In the genomic region with DNA sequence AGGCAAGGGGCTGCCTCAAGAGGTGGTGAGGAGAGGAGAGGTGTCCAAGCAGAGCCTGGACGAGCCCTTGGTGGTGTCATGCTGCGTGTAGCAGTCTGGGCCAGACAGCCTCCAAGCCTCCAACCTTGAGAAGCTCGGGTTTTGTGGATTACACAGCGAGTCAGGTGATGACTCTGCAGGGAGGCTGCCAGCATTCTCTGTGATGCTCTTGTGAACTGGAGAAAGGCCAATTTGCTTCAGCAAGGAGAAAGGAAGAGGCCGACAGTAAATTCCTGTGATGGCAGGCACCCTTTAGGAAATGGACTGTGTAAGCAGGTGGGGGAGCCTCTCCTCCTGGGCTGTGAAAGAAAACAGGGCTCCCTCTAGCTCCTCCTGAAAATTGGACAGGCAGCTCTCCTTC, we compare ENCODE assay signal across 12 cellular contexts. TPM values are rescaled to one million over a fixed set of nuclear protein-coding genes. Genes with fewer than 3 reads are reported as not detected.
DNase-seq lines count a peak whose midpoint lies in the region; ATAC-seq and TF ChIP-seq lines count a peak whose summit lies in the region.
"Had no signal": no experiment of that assay in that cellular context is flagged by ENCODE, and none has a peak within 500 bp of the region (broad histone marks: within the 10 kb centered on the region; RNA-seq: fewer than 3 reads in every experiment).

No MANE protein-coding gene starts in this region.

- ATAC-seq in GM21515 (IDR thresholded peaks at IDR 0.05; ENCODE audit: unreplicated experiment), result no peak

- no CpG with 5 or more reads among the region's 5 CpGs for WGBS in neuronal stem cell (ENCODE audit: extremely low coverage in 2 of 2, insufficient read length in 2 of 2, insufficient replicate concordance in 1 of 2), 2 donors

- no peak for TF ChIP-seq CTCF in cardiac fibroblast (IDR thresholded peaks at IDR 0.05; ENCODE audit: low read depth, low read length)

- no peak overlapping the region for H2BK120ac ChIP-seq in neuronal stem cell (ENCODE audit: low read depth, low read length)

- no peak overlapping the region for H2AK5ac ChIP-seq in neuronal stem cell (ENCODE audit: low read depth, low read length)

- no peaks in the 10 kb centered on the region for H3K79me1 ChIP-seq in neuronal stem cell (ENCODE audit: low read depth, low read length)

- CTCF ChIA-PET in activated CD4-positive, alpha-beta memory T cell treated with anti-CD3 and anti-CD28 coated beads for 36 hours (lab: Charles Lee), result no interaction called here

- POLR2A ChIA-PET in activated CD4-positive, alpha-beta memory T cell treated with anti-CD3 and anti-CD28 coated beads for 36 hours (lab: Charles Lee), result no interaction called here

- H3K4ac ChIP-seq in neuronal stem cell (ENCODE audit: low read length), result no peak overlapping the region

- no peak overlapping the region for H3K23ac ChIP-seq in neuronal stem cell (ENCODE audit: low read depth, low read length, poor library complexity)

- H3K27me3 ChIP-seq in neuronal stem cell (ENCODE audit: control insufficient read depth in 3 of 3, insufficient read depth in 3 of 3, low read depth in 1 of 3, low read length in 3 of 3), result peaks cover 0 to 13% (median 0%) of the 10 kb centered on the region in 3 experiments
- H3K27me3 ChIP-seq: tibial nerve had no signal

- no peaks in the 10 kb centered on the region for H3K4me1 Mint-ChIP-seq in activated CD4-positive, alpha-beta memory T cell treated with anti-CD3 and anti-CD28 coated beads for 36 hours (ENCODE audit: low read depth)

- H4K91ac ChIP-seq in neuronal stem cell (ENCODE audit: low read depth, low read length, poor library complexity), result no peak overlapping the region

- no peaks in the 10 kb centered on the region for H3K36me3 ChIP-seq in neuronal stem cell (replicated peaks in 1 of 2; ENCODE audit: control insufficient read depth in 2 of 2, insufficient read depth in 2 of 2, low read length in 2 of 2)
- H3K36me3 ChIP-seq: tibial nerve had no signal

- no peak overlapping the region for H3K4me3 Mint-ChIP-seq in activated CD4-positive, alpha-beta memory T cell treated with anti-CD3 and anti-CD28 coated beads for 36 hours
- H3K4me3 Mint-ChIP-seq: mesothelial cell of epicardium had no signal

- H3K27me3 Mint-ChIP-seq in activated CD4-positive, alpha-beta memory T cell treated with anti-CD3 and anti-CD28 coated beads for 36 hours, result no peaks in the 10 kb centered on the region

- no peak overlapping the region for H3K9ac ChIP-seq in neuronal stem cell (ENCODE audit: low read depth, low read length, poor library complexity)

- H2AFZ ChIP-seq in neuronal stem cell (ENCODE audit: low read length), result peak overlapping the region; percentile 42

- H4K8ac ChIP-seq in neuronal stem cell (ENCODE audit: low read depth, low read length), result no peak overlapping the region

- H3K14ac ChIP-seq in neuronal stem cell (ENCODE audit: low read length), result no peak overlapping the region

- no peak overlapping the region for H2BK12ac ChIP-seq in neuronal stem cell (ENCODE audit: low read length)

- H3K4me3 ChIP-seq in cardiac fibroblast (replicated peaks in 1 of 2; ENCODE audit: low read depth in 2 of 2, low read length in 2 of 2) (no peak overlapping the region), neuronal stem cell (ENCODE audit: low read length in 2 of 2) (no peak overlapping the region)
- H3K4me3 ChIP-seq: tibial nerve had no signal

- H3K36me3 Mint-ChIP-seq in activated CD4-positive, alpha-beta memory T cell treated with anti-CD3 and anti-CD28 coated beads for 36 hours, result no peaks in the 10 kb centered on the region
- H3K36me3 Mint-ChIP-seq: mesothelial cell of epicardium had no signal

- H3K9me3 ChIP-seq in neuronal stem cell (replicated peaks in 1 of 2; ENCODE audit: control insufficient read depth in 2 of 2, insufficient read depth in 1 of 2, low read depth in 1 of 2, low read length in 2 of 2), result no peaks in the 10 kb centered on the region
- H3K9me3 ChIP-seq: tibial nerve had no signal

- no peak overlapping the region for H3K4me2 ChIP-seq in neuronal stem cell (ENCODE audit: insufficient read depth, low read length, poor library complexity, severe bottlenecking)

- intact Hi-C loops in activated CD4-positive, alpha-beta memory T cell treated with anti-CD3 and anti-CD28 coated beads for 36 hours (cut with micrococcal nuclease), result no loop called here

- H2BK5ac ChIP-seq in neuronal stem cell (ENCODE audit: low read length), result no peak overlapping the region

- no peak overlapping the region for H2BK15ac ChIP-seq in neuronal stem cell (ENCODE audit: low read length)

- DNase-seq in ELR (ENCODE audit: low read depth), result peak; percentile 44
- peak; percentile 43 for DNase-seq in NCI-H2029 treated with DMSO at 0.1 percent for 48 hours (lab: John Stamatoyannopoulos, UW)
- peak; percentile 34 to 63 for DNase-seq in cardiac fibroblast (ENCODE audit: low read depth in 2 of 2)
- DNase-seq in neuronal stem cell (ENCODE audit: low spot score), result no peak
- DNase-seq in DMS153 treated with DMSO at 0.1 percent for 48 hours (lab: John Stamatoyannopoulos, UW; ENCODE audit: unreplicated experiment), result no peak
- no peak for DNase-seq in hepatic stellate cell (ENCODE audit: low spot score)
- DNase-seq in activated CD4-positive, alpha-beta memory T cell treated with anti-CD3 and anti-CD28 coated beads for 36 hours, result no peak
- DNase-seq: activated T-cell treated with anti-CD3 and anti-CD28 coated beads for 4 hours, NCI-H1417 treated with DMSO at 0.1 percent for 48 hours had no signal

- H3K9me3 Mint-ChIP-seq in activated CD4-positive, alpha-beta memory T cell treated with anti-CD3 and anti-CD28 coated beads for 36 hours, result no peaks in the 10 kb centered on the region

- no peak overlapping the region for H3K27ac ChIP-seq in neuronal stem cell (replicated peaks; ENCODE audit: low read length)
- H3K27ac ChIP-seq: tibial nerve had no signal

- no peak overlapping the region for H3K27ac Mint-ChIP-seq in activated CD4-positive, alpha-beta memory T cell treated with anti-CD3 and anti-CD28 coated beads for 36 hours
- H3K27ac Mint-ChIP-seq: mesothelial cell of epicardium had no signal

- H3K18ac ChIP-seq in neuronal stem cell (ENCODE audit: low read length), result peak overlapping the region; percentile 85

- H3K4me1 ChIP-seq in neuronal stem cell (ENCODE audit: control insufficient read depth in 2 of 2, insufficient read depth in 1 of 2, low read depth in 1 of 2, low read length in 2 of 2), result peaks cover 0 to 3% of the 10 kb centered on the region in 2 donors
- H3K4me1 ChIP-seq: tibial nerve had no signal

RNA-seq across cellular contexts. Expression of gene CD99L2, which starts 36.0 kb away (rescaled TPM):
- 33.1 TPM for polyA plus RNA-seq in neuronal stem cell (2013, experiment 1 of 2)
- 33.7 TPM for polyA plus RNA-seq in neuronal stem cell (2013, experiment 2 of 2)
- 10 to 100 TPM; 14.9 to 15.7 TPM for total RNA-seq in activated CD4-positive, alpha-beta memory T cell treated with anti-CD3 and anti-CD28 coated beads for 36 hours

RNA-seq across cellular contexts. Expression of gene HMGB3, which starts 48.7 kb away (rescaled TPM):
- 241 TPM for polyA plus RNA-seq in neuronal stem cell (2013, experiment 1 of 2)
- 235 TPM for polyA plus RNA-seq in neuronal stem cell (2013, experiment 2 of 2)
- 10 to 100 TPM; 30.7 to 40.7 TPM for total RNA-seq in activated CD4-positive, alpha-beta memory T cell treated with anti-CD3 and anti-CD28 coated beads for 36 hours

Comparison
In these comparisons a context has a peak if more than half of its experiments do, and no peak if none do; other contexts are left out.
1. DNase-seq: peak in ELR (single experiment), NCI-H2029 treated with DMSO at 0.1 percent for 48 hours (single experiment) and cardiac fibroblast (2 of 2); none in neuronal stem cell (single experiment), DMS153 treated with DMSO at 0.1 percent for 48 hours (single experiment), hepatic stellate cell (single experiment) and activated CD4-positive, alpha-beta memory T cell treated with anti-CD3 and anti-CD28 coated beads for 36 hours (single experiment).